In genomic region chr11:102177974-102178631, GRCh38 we compare ENCODE assay signal across 1 cellular context.
TF ChIP-seq lines count a peak whose summit lies in the region.

No MANE protein-coding gene starts in this region.

TF ChIP-seq in HepG2, 621 proteins besides CTCF, POLR2A, EP300 and RAD21 (continued from another document and continues in another):
- TF ChIP-seq LCORL (IDR thresholded peaks at IDR 0.05), result no peak
- TF ChIP-seq LCORL (CRISPR knock-in tag; IDR thresholded peaks at IDR 0.05), result no peak
- no peak for TF ChIP-seq KLF12 (CRISPR knock-in tag; IDR thresholded peaks at IDR 0.05; ENCODE audit: borderline replicate concordance)
- TF ChIP-seq FOXM1 (CRISPR knock-in tag; IDR thresholded peaks at IDR 0.05), result no peak
- no peak for TF ChIP-seq HDAC2 (CRISPR knock-in tag; IDR thresholded peaks at IDR 0.05)
- no peak for TF ChIP-seq ZBTB43 (CRISPR knock-in tag; conservative IDR thresholded peaks at IDR 0.05)
- peak; percentile 31; the same call in 1 of the 2 replicates for TF ChIP-seq ZGPAT (CRISPR knock-in tag; IDR thresholded peaks at IDR 0.05)
- TF ChIP-seq POGZ (CRISPR knock-in tag; IDR thresholded peaks at IDR 0.05), result peak; percentile 50
- no peak for TF ChIP-seq ZNF160 (CRISPR knock-in tag; IDR thresholded peaks at IDR 0.05)
- no peak for TF ChIP-seq ADNP (CRISPR knock-in tag; IDR thresholded peaks at IDR 0.05)
- TF ChIP-seq MATR3 (CRISPR knock-in tag; IDR thresholded peaks at IDR 0.05), result no peak
- no peak for TF ChIP-seq ZNF446 (CRISPR knock-in tag; IDR thresholded peaks at IDR 0.05)
- TF ChIP-seq TBX2 (CRISPR knock-in tag; IDR thresholded peaks at IDR 0.05; ENCODE audit: borderline replicate concordance), result 0 out of 2 replicates have a peak, but pooled peaks have one; percentile 28
- no peak for TF ChIP-seq ZNF382 (CRISPR knock-in tag; IDR thresholded peaks at IDR 0.05; ENCODE audit: borderline replicate concordance)
- TF ChIP-seq ZNF589 (CRISPR knock-in tag; conservative IDR thresholded peaks at IDR 0.05), result no peak
- TF ChIP-seq FOSL2 (CRISPR knock-in tag; IDR thresholded peaks at IDR 0.05), result peak; percentile 94
- no peak for TF ChIP-seq FLYWCH1 (CRISPR knock-in tag; IDR thresholded peaks at IDR 0.05)
- no peak for TF ChIP-seq ZNF12 (CRISPR knock-in tag; IDR thresholded peaks at IDR 0.05)
- TF ChIP-seq SIN3A (IDR thresholded peaks at IDR 0.05; ENCODE audit: borderline replicate concordance, low read depth, low read length), result no peak
- no peak for TF ChIP-seq MTF1 (CRISPR knock-in tag; IDR thresholded peaks at IDR 0.05)
- TF ChIP-seq XRCC5 (optimal IDR thresholded peaks at IDR 0.05; ENCODE audit: low read length), result no peak
- no peak for TF ChIP-seq ZNF878 (CRISPR knock-in tag; IDR thresholded peaks at IDR 0.05)
- peak; percentile 85 for TF ChIP-seq FOSL1 (CRISPR knock-in tag; IDR thresholded peaks at IDR 0.05; ENCODE audit: borderline replicate concordance)
- TF ChIP-seq EED (CRISPR knock-in tag; IDR thresholded peaks at IDR 0.05), result no peak
- 0 out of 2 replicates have a peak, but pooled peaks have one; percentile 31 for TF ChIP-seq ZNF280D (CRISPR knock-in tag; IDR thresholded peaks at IDR 0.05)
- TF ChIP-seq RAD51 (IDR thresholded peaks at IDR 0.05; ENCODE audit: borderline replicate concordance), result no peak
- no peak for TF ChIP-seq ZNF75D (CRISPR knock-in tag; IDR thresholded peaks at IDR 0.05; ENCODE audit: borderline replicate concordance)
- TF ChIP-seq ZC3H4 (CRISPR knock-in tag; IDR thresholded peaks at IDR 0.05; ENCODE audit: borderline replicate concordance), result no peak
- TF ChIP-seq ZNF253 (CRISPR knock-in tag; IDR thresholded peaks at IDR 0.05; ENCODE audit: borderline replicate concordance), result no peak
- TF ChIP-seq HMG20B (CRISPR knock-in tag; conservative IDR thresholded peaks at IDR 0.05), result no peak
- TF ChIP-seq ZFP36L1 (CRISPR knock-in tag; IDR thresholded peaks at IDR 0.05), result no peak
- TF ChIP-seq ZNF629 (CRISPR knock-in tag; conservative IDR thresholded peaks at IDR 0.05), result peak; percentile 89
- TF ChIP-seq KLF16 (CRISPR knock-in tag; IDR thresholded peaks at IDR 0.05), result no peak
- no peak for TF ChIP-seq ZNF891 (CRISPR knock-in tag; IDR thresholded peaks at IDR 0.05)
- no peak for TF ChIP-seq ZBTB38 (CRISPR knock-in tag; IDR thresholded peaks at IDR 0.05)
- peak; percentile 58; the same call in 1 of the 2 replicates for TF ChIP-seq KDM1A (CRISPR knock-in tag; IDR thresholded peaks at IDR 0.05)
- TF ChIP-seq ZHX1 (CRISPR knock-in tag; IDR thresholded peaks at IDR 0.05; ENCODE audit: low read depth), result no peak
- TF ChIP-seq ZNF619 (CRISPR knock-in tag; IDR thresholded peaks at IDR 0.05), result no peak
- TF ChIP-seq FOXP1 (IDR thresholded peaks at IDR 0.05), result no peak
- TF ChIP-seq FOXP1 (CRISPR knock-in tag; IDR thresholded peaks at IDR 0.05), result no peak
- no peak for TF ChIP-seq PCBP2 (optimal IDR thresholded peaks at IDR 0.05; ENCODE audit: low read depth, low read length, poor library complexity, severe bottlenecking)
- TF ChIP-seq IRX3 (CRISPR knock-in tag; IDR thresholded peaks at IDR 0.05; ENCODE audit: borderline replicate concordance, low read depth), result no peak
- peak; percentile 29; the same call in 1 of the 2 replicates for TF ChIP-seq NFIC (IDR thresholded peaks at IDR 0.05; ENCODE audit: low read length)
- TF ChIP-seq ARID3A (IDR thresholded peaks at IDR 0.05; ENCODE audit: low read depth, low read length), result no peak
- TF ChIP-seq MIXL1 (CRISPR knock-in tag; IDR thresholded peaks at IDR 0.05), result peak; percentile 46; the same call in 1 of the 2 replicates
- TF ChIP-seq NFE2L2 (IDR thresholded peaks at IDR 0.05; ENCODE audit: low read length), result no peak
- no peak for TF ChIP-seq TGIF2 (CRISPR knock-in tag; IDR thresholded peaks at IDR 0.05)
- no peak for TF ChIP-seq ZNF746 (CRISPR knock-in tag; IDR thresholded peaks at IDR 0.05)
- no peak for TF ChIP-seq CREB1 (IDR thresholded peaks at IDR 0.05)
- peak; percentile 42; the same call in 1 of the 2 replicates for TF ChIP-seq CREB1 (CRISPR knock-in tag; IDR thresholded peaks at IDR 0.05)
- no peak for TF ChIP-seq ZNF207 (IDR thresholded peaks at IDR 0.05; ENCODE audit: borderline replicate concordance)
- no peak for TF ChIP-seq ZNF768 (CRISPR knock-in tag; IDR thresholded peaks at IDR 0.05)
- no peak for TF ChIP-seq ZNF652 (CRISPR knock-in tag; IDR thresholded peaks at IDR 0.05; ENCODE audit: borderline replicate concordance, low read depth)
- TF ChIP-seq ISL2 (CRISPR knock-in tag; IDR thresholded peaks at IDR 0.05), result peak; percentile 21; the same call in 1 of the 2 replicates
- no peak for TF ChIP-seq ZNF678 (CRISPR knock-in tag; IDR thresholded peaks at IDR 0.05)
- TF ChIP-seq ZNF451 (CRISPR knock-in tag; IDR thresholded peaks at IDR 0.05), result no peak
- no peak for TF ChIP-seq AKNA (CRISPR knock-in tag; IDR thresholded peaks at IDR 0.05; ENCODE audit: borderline replicate concordance)
- TF ChIP-seq ZNF17 (CRISPR knock-in tag; IDR thresholded peaks at IDR 0.05), result no peak
- no peak for TF ChIP-seq MAFG (CRISPR knock-in tag; IDR thresholded peaks at IDR 0.05)
- no peak for TF ChIP-seq GATA4 (IDR thresholded peaks at IDR 0.05; ENCODE audit: borderline replicate concordance, low read depth)
- TF ChIP-seq ZNF772 (CRISPR knock-in tag; IDR thresholded peaks at IDR 0.05), result no peak
- no peak for TF ChIP-seq HDAC6 (IDR thresholded peaks at IDR 0.05; ENCODE audit: low read depth, low read length)
- peak; percentile 84 for TF ChIP-seq ETV5 (CRISPR knock-in tag; IDR thresholded peaks at IDR 0.05; ENCODE audit: borderline replicate concordance)
- TF ChIP-seq ETV6 (CRISPR knock-in tag; conservative IDR thresholded peaks at IDR 0.05), result no peak
- TF ChIP-seq ZMYM2 (CRISPR knock-in tag; IDR thresholded peaks at IDR 0.05), result no peak
- TF ChIP-seq NCOR1 (IDR thresholded peaks at IDR 0.05; ENCODE audit: borderline replicate concordance, low read length), result no peak
